Comparison of ENCODE assay signal across 21 cellular contexts in the genomic region with DNA sequence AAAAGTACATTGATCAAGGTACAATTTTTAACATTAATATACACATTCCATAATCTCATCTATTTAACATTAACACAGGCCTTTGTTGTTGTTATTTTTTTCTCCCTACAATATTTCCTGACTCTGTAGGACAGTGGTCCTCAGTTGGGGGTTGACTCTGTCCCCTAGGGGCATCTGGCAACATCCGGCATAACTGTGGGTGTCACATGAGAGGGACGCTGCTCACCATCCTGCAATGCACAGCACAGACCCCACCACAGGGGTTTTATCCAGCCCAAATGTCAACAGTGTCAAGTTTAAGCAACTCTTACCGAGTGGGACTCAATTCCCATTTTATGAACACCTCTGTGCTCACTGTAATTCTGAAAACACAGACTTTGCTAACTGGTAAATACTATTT. TPM values are rescaled to one million over a fixed set of nuclear protein-coding genes. Genes with fewer than 3 reads are reported as not detected.
DNase-seq lines count a peak whose midpoint lies in the region; ATAC-seq and TF ChIP-seq lines count a peak whose summit lies in the region.
"Had no signal": no experiment of that assay in that cellular context is flagged by ENCODE, and none has a peak within 500 bp of the region (broad histone marks: within the 10 kb centered on the region; RNA-seq: fewer than 3 reads in every experiment).

No MANE protein-coding gene starts in this region.

- H3K56ac ChIP-seq in IMR-90 (ENCODE audit: extremely low read depth, insufficient read depth, low read length), result no peak overlapping the region

- H3K4me3 ChIP-seq in IMR-90 (ENCODE audit: insufficient read depth, low read depth, low read length) (no peak overlapping the region), upper lobe of left lung (no peak overlapping the region)
- H3K4me3 ChIP-seq: A549, SJSA1 had no signal

- no peak overlapping the region for H3K18ac ChIP-seq in IMR-90 (ENCODE audit: low read depth, low read length)

- ATAC-seq in activated naive CD8-positive, alpha-beta T cell treated with anti-CD3 and anti-CD28 coated beads, Interleukin-2, amount 10 ng/mL, durations not matched to agents 7 days and 5 days (ENCODE audit: low read depth), result no peak
- ATAC-seq in activated naive CD8-positive, alpha-beta T cell treated with anti-CD3 and anti-CD28 coated beads, Interleukin-2, amount 50 U/mL, for 24 hours, result no peak
- no peak for ATAC-seq in IMR-90 (ENCODE audit: low read depth)
- ATAC-seq in GM21515 (IDR thresholded peaks at IDR 0.05; ENCODE audit: unreplicated experiment), result no peak
- ATAC-seq in upper lobe of left lung (ENCODE audit: low FRiP score in 2 of 2), result no peak
- ATAC-seq: A549, PC-3 had no signal

- no peaks in the 10 kb centered on the region for H3K9me3 Mint-ChIP-seq in activated naive CD8-positive, alpha-beta T cell treated with anti-CD3 and anti-CD28 coated beads, Interleukin-2, amount 10 ng/mL, durations not matched to agents 7 days and 5 days
- H3K9me3 Mint-ChIP-seq in activated naive CD8-positive, alpha-beta T cell treated with anti-CD3 and anti-CD28 coated beads, Interleukin-2, amount 50 U/mL, for 24 hours, result no peaks in the 10 kb centered on the region
- H3K9me3 Mint-ChIP-seq in chondrocyte (ENCODE audit: low read depth) (no peaks in the 10 kb centered on the region), osteocyte (ENCODE audit: unreplicated experiment) (no peaks in the 10 kb centered on the region)

- H3K9ac ChIP-seq in IMR-90 (ENCODE audit: low read depth, low read length), result no peak overlapping the region

- no peak overlapping the region for H3K4me2 ChIP-seq in IMR-90 (ENCODE audit: low read depth, low read length)
- H3K4me2 ChIP-seq: A549 had no signal

- no peak overlapping the region for H4K5ac ChIP-seq in IMR-90 (ENCODE audit: low read depth, low read length)

- TF ChIP-seq CTCF in IMR-90 (conservative IDR thresholded peaks at IDR 0.05; ENCODE audit: low read depth, low read length), result no peak
- TF ChIP-seq CTCF in chondrocyte (IDR thresholded peaks at IDR 0.05), result no peak
- no peak for TF ChIP-seq CTCF in osteocyte (IDR thresholded peaks at IDR 0.05)
- TF ChIP-seq CTCF in upper lobe of left lung (IDR thresholded peaks at IDR 0.05), result no peak

- no peak overlapping the region for H4K91ac ChIP-seq in IMR-90 (ENCODE audit: insufficient read depth, low read depth, low read length)

- POLR2A ChIA-PET in activated naive CD8-positive, alpha-beta T cell treated with anti-CD3 and anti-CD28 coated beads, Interleukin-2, amount 10 ng/mL, durations not matched to agents 7 days and 5 days (lab: Charles Lee), result no interaction called here
- POLR2A ChIA-PET in IMR-90 (lab: Charles Lee; ENCODE audit: unreplicated experiment), result no interaction called here

- H3K9me1 ChIP-seq in IMR-90 (ENCODE audit: insufficient read depth, low read length), result peaks cover 10% of the 10 kb centered on the region; the same call in 1 of the 2 replicates

- H3K27me3 ChIP-seq in IMR-90 (ENCODE audit: control insufficient read depth, insufficient read depth, low read length) (no peaks in the 10 kb centered on the region), upper lobe of left lung (no peaks in the 10 kb centered on the region)
- H3K27me3 ChIP-seq: SJSA1 had no signal

- no peak overlapping the region for H3K4me3 Mint-ChIP-seq in activated naive CD8-positive, alpha-beta T cell treated with anti-CD3 and anti-CD28 coated beads, Interleukin-2, amount 10 ng/mL, durations not matched to agents 7 days and 5 days
- no peak overlapping the region for H3K4me3 Mint-ChIP-seq in activated naive CD8-positive, alpha-beta T cell treated with anti-CD3 and anti-CD28 coated beads, Interleukin-2, amount 50 U/mL, for 24 hours
- H3K4me3 Mint-ChIP-seq in chondrocyte (ENCODE audit: unreplicated experiment) (no peak overlapping the region), osteocyte (ENCODE audit: unreplicated experiment) (no peak overlapping the region)

- in situ Hi-C loops in IMR-90 (cut with MboI; ENCODE audit: low sequenced_read_pairs), result no loop called here

- peak overlapping the region; percentile 43 for H3K27ac Mint-ChIP-seq in activated naive CD8-positive, alpha-beta T cell treated with anti-CD3 and anti-CD28 coated beads, Interleukin-2, amount 10 ng/mL, durations not matched to agents 7 days and 5 days
- H3K27ac Mint-ChIP-seq in activated naive CD8-positive, alpha-beta T cell treated with anti-CD3 and anti-CD28 coated beads, Interleukin-2, amount 50 U/mL, for 24 hours, result no peak overlapping the region
- peak overlapping the region; percentile 45 for H3K27ac Mint-ChIP-seq in chondrocyte (ENCODE audit: unreplicated experiment)
- H3K27ac Mint-ChIP-seq in osteocyte (ENCODE audit: unreplicated experiment), result peak overlapping the region; percentile 57

- dilution Hi-C loops in IMR-90 (cut with HindIII; ENCODE audit: low sequenced_read_pairs, unreplicated experiment), result no loop called here

- peaks cover 28% of the 10 kb centered on the region for H3K4me1 Mint-ChIP-seq in activated naive CD8-positive, alpha-beta T cell treated with anti-CD3 and anti-CD28 coated beads, Interleukin-2, amount 10 ng/mL, durations not matched to agents 7 days and 5 days
- H3K4me1 Mint-ChIP-seq in activated naive CD8-positive, alpha-beta T cell treated with anti-CD3 and anti-CD28 coated beads, Interleukin-2, amount 50 U/mL, for 24 hours, result peaks cover 25% of the 10 kb centered on the region
- peaks cover 35% of the 10 kb centered on the region for H3K4me1 Mint-ChIP-seq in chondrocyte (ENCODE audit: low read depth)
- peaks cover 33% of the 10 kb centered on the region for H3K4me1 Mint-ChIP-seq in osteocyte (ENCODE audit: unreplicated experiment)

- peaks cover 30% of the 10 kb centered on the region for H3K36me3 Mint-ChIP-seq in activated naive CD8-positive, alpha-beta T cell treated with anti-CD3 and anti-CD28 coated beads, Interleukin-2, amount 10 ng/mL, durations not matched to agents 7 days and 5 days
- H3K36me3 Mint-ChIP-seq in activated naive CD8-positive, alpha-beta T cell treated with anti-CD3 and anti-CD28 coated beads, Interleukin-2, amount 50 U/mL, for 24 hours (ENCODE audit: low read depth), result peaks cover 40% of the 10 kb centered on the region
- H3K36me3 Mint-ChIP-seq in chondrocyte (ENCODE audit: low read depth), result peaks cover 27% of the 10 kb centered on the region
- peaks cover 27% of the 10 kb centered on the region for H3K36me3 Mint-ChIP-seq in osteocyte (ENCODE audit: unreplicated experiment)

- H2BK120ac ChIP-seq in IMR-90 (ENCODE audit: low read depth, low read length), result no peak overlapping the region

- TF ChIP-seq RAD21 in IMR-90 (IDR thresholded peaks at IDR 0.05; ENCODE audit: low read length), result no peak

- H2AK9ac ChIP-seq in IMR-90 (replicated peaks; ENCODE audit: low read depth, low read length, poor library complexity), result no peak overlapping the region

- DNase-seq in activated naive CD8-positive, alpha-beta T cell treated with anti-CD3 and anti-CD28 coated beads, Interleukin-2, amount 10 ng/mL, durations not matched to agents 7 days and 5 days, result no peak
- no peak for DNase-seq in activated naive CD8-positive, alpha-beta T cell treated with anti-CD3 and anti-CD28 coated beads, Interleukin-2, amount 50 U/mL, for 24 hours
- DNase-seq in IMR-90 (no peak), chondrocyte (ENCODE audit: low spot score) (no peak), osteocyte (ENCODE audit: extremely low spot score, unreplicated experiment) (no peak), HuH-7.5 (ENCODE audit: low spot score) (no peak), upper lobe of left lung (no peak)
- DNase-seq: DMS 273 treated with DMSO at 0.1 percent for 48 hours, GF-D8, GOT3, NCI-H1436, NCI-H2081, NCI-H510A, NCI-H774, PC-3 had no signal

- 100% methylated on average over 1 of the region's 3 CpGs; no CpG with 5 or more reads in 1 of the 2 experiments for WGBS in IMR-90 (ENCODE audit: extremely low coverage in 2 of 2, insufficient read length in 1 of 2), 2 experiments
- WGBS in upper lobe of left lung, 2 donors, result 83 to 87% methylated on average over 3 of the region's 3 CpGs

- H3K36me3 ChIP-seq in IMR-90 (ENCODE audit: control insufficient read depth, insufficient read depth, low read length) (peaks cover 14% of the 10 kb centered on the region), upper lobe of left lung (peaks cover 14 to 64% (median 31%) of the 10 kb centered on the region in 4 donors)

- BruUV-seq in IMR-90 (replicated peaks; lab: Mats Ljungman, UMichigan), result TSS peak; percentile 73

- H3K9me3 ChIP-seq in IMR-90 (ENCODE audit: control insufficient read depth, insufficient read depth, low read length), result no peaks in the 10 kb centered on the region
- no peaks in the 10 kb centered on the region for H3K9me3 ChIP-seq in upper lobe of left lung
- H3K9me3 ChIP-seq: A549, SJSA1 had no signal

- no peak overlapping the region for H3K14ac ChIP-seq in IMR-90 (replicated peaks; ENCODE audit: low read depth, low read length)

- CTCF ChIA-PET in IMR-90 (lab: Yijun Ruan, JAX), result no interaction called here

- TF ChIP-seq EP300 in upper lobe of left lung (IDR thresholded peaks at IDR 0.05), result no peak

- no peak overlapping the region for H2AK5ac ChIP-seq in IMR-90 (ENCODE audit: low read depth, low read length)

- H4K20me1 ChIP-seq in IMR-90 (ENCODE audit: insufficient read depth, low read length), result peaks cover 14% of the 10 kb centered on the region; the same call in 1 of the 2 replicates

- H3K4me1 ChIP-seq in IMR-90 (ENCODE audit: control insufficient read depth, insufficient read depth, low read length) (no peaks in the 10 kb centered on the region), upper lobe of left lung (peaks cover 11 to 25% (median 16%) of the 10 kb centered on the region in 4 donors)
- H3K4me1 ChIP-seq: A549, SJSA1 had no signal

- H3K79me1 ChIP-seq in IMR-90 (ENCODE audit: low read depth in 1 of 2, low read length in 2 of 2), result peaks cover 9 to 22% of the 10 kb centered on the region in 2 experiments

- no peak overlapping the region for H2BK5ac ChIP-seq in IMR-90 (ENCODE audit: low read depth, low read length, poor library complexity, severe bottlenecking)

- no peak overlapping the region for H3K23ac ChIP-seq in IMR-90 (ENCODE audit: low read depth, low read length)

- no peak overlapping the region for H2BK15ac ChIP-seq in IMR-90 (ENCODE audit: low read depth, low read length)

- H3K27ac ChIP-seq in IMR-90 (ENCODE audit: insufficient read depth, low read length) (no peak overlapping the region), upper lobe of left lung (no peak overlapping the region)
- H3K27ac ChIP-seq: A549, C4-2B, SJSA1 had no signal

- intact Hi-C loops in IMR-90 (cut with micrococcal nuclease), result no loop called here

- H4K8ac ChIP-seq in IMR-90 (ENCODE audit: low read depth in 2 of 2, low read length in 2 of 2), result no peak overlapping the region

- H2AFZ ChIP-seq in IMR-90 (replicated peaks; ENCODE audit: low read length, poor library complexity), result no peak overlapping the region

- TF ChIP-seq POLR2A in IMR-90 (IDR thresholded peaks at IDR 0.05; ENCODE audit: low read depth, low read length), result no peak
- no peak for TF ChIP-seq POLR2A in upper lobe of left lung (IDR thresholded peaks at IDR 0.05)

- no peak overlapping the region for H3K4ac ChIP-seq in IMR-90 (ENCODE audit: low read depth, low read length)

- H3K27me3 Mint-ChIP-seq in activated naive CD8-positive, alpha-beta T cell treated with anti-CD3 and anti-CD28 coated beads, Interleukin-2, amount 10 ng/mL, durations not matched to agents 7 days and 5 days, result no peaks in the 10 kb centered on the region
- H3K27me3 Mint-ChIP-seq in activated naive CD8-positive, alpha-beta T cell treated with anti-CD3 and anti-CD28 coated beads, Interleukin-2, amount 50 U/mL, for 24 hours, result no peaks in the 10 kb centered on the region
- H3K27me3 Mint-ChIP-seq in chondrocyte (ENCODE audit: low read depth) (no peaks in the 10 kb centered on the region), osteocyte (ENCODE audit: unreplicated experiment) (no peaks in the 10 kb centered on the region)

- H2BK20ac ChIP-seq in IMR-90 (ENCODE audit: low read depth, low read length), result no peak overlapping the region

RNA-seq across cellular contexts. Expression of a gene that starts 8.8 kb away (rescaled TPM):
- 10 to 100 TPM; 53.8 to 57.6 TPM for total RNA-seq in activated naive CD8-positive, alpha-beta T cell treated with anti-CD3 and anti-CD28 coated beads, Interleukin-2, amount 10 ng/mL, durations not matched to agents 7 days and 5 days
- total RNA-seq in IMR-90 (2012; rRNA removed) (27.4 and 45.8 TPM in 2 replicates), chondrocyte (39.0 to 45.7 TPM (median 40.6 TPM) in 3 replicates), osteocyte (26.0 and 31.7 TPM in 2 replicates), upper lobe of left lung (100 to 1,000 TPM in 1 of 6 donors, 10 to 100 TPM in 5; 35.6 to 100 (median 79.1) TPM)
- 23.9 and 27.3 TPM in 2 replicates for polyA plus RNA-seq in IMR-90 (2012; rRNA removed)
- 4.1 and 6.3 TPM in 2 replicates for polyA plus RNA-seq in IMR-90 (2012; cell fraction: cytosol; rRNA removed)
- 13.7 and 128 TPM in 2 replicates for polyA plus RNA-seq in IMR-90 (2012; cell fraction: nucleus; rRNA removed; ENCODE audit: low replicate concordance)

RNA-seq across cellular contexts. Expression of a gene that starts 14.5 kb away (rescaled TPM):
- not detected for total RNA-seq in activated naive CD8-positive, alpha-beta T cell treated with anti-CD3 and anti-CD28 coated beads, Interleukin-2, amount 10 ng/mL, durations not matched to agents 7 days and 5 days
- total RNA-seq in IMR-90 (2012; rRNA removed) (not detected in 2 replicates), chondrocyte (not detected in 3 replicates), osteocyte (not detected in 2 replicates), upper lobe of left lung (not detected)
- polyA plus RNA-seq in IMR-90 (2012; rRNA removed), result not detected in 2 replicates
- polyA plus RNA-seq in IMR-90 (2012; cell fraction: cytosol; rRNA removed), result not detected in 2 replicates
- polyA plus RNA-seq in IMR-90 (2012; cell fraction: nucleus; rRNA removed; ENCODE audit: low replicate concordance), result not detected in 2 replicates
- total RNA-seq: Daoy, LHCN-M2, PC-3, SJSA1 had no signal
- polyA plus RNA-seq: A549 had no signal

RNA-seq across cellular contexts. Expression of a gene that starts 16.1 kb away (rescaled TPM):
- total RNA-seq in activated naive CD8-positive, alpha-beta T cell treated with anti-CD3 and anti-CD28 coated beads, Interleukin-2, amount 10 ng/mL, durations not matched to agents 7 days and 5 days, result 10 to 100 TPM; 30.4 to 34.4 TPM
- total RNA-seq in IMR-90 (2012; rRNA removed), result 12.7 and 16.4 TPM in 2 replicates
- 14.0 and 14.5 TPM in 2 replicates for polyA plus RNA-seq in IMR-90 (2012; rRNA removed)
- 9.0 and 12.3 TPM in 2 replicates for polyA plus RNA-seq in IMR-90 (2012; cell fraction: cytosol; rRNA removed)
- 26.3 and 32.3 TPM in 2 replicates for polyA plus RNA-seq in IMR-90 (2012; cell fraction: nucleus; rRNA removed; ENCODE audit: low replicate concordance)
- 10.9 to 15.5 TPM (median 12.4 TPM) in 3 replicates for total RNA-seq in chondrocyte
- total RNA-seq in osteocyte, result 13.6 and 15.3 TPM in 2 replicates
- total RNA-seq in upper lobe of left lung, result 10 to 100 TPM; 18.1 to 31.4 (median 19.9) TPM

RNA-seq across cellular contexts. Expression of a gene that starts 51.9 kb away (rescaled TPM):
- 10 to 100 TPM; 58.6 to 61.1 TPM for total RNA-seq in activated naive CD8-positive, alpha-beta T cell treated with anti-CD3 and anti-CD28 coated beads, Interleukin-2, amount 10 ng/mL, durations not matched to agents 7 days and 5 days
- total RNA-seq in IMR-90 (2012; rRNA removed), result 46.2 and 71.7 TPM in 2 replicates
- polyA plus RNA-seq in IMR-90 (2012; rRNA removed), result 43.6 and 48.6 TPM in 2 replicates
- 5.5 and 7.8 TPM in 2 replicates for polyA plus RNA-seq in IMR-90 (2012; cell fraction: cytosol; rRNA removed)
- 22.2 and 87.5 TPM in 2 replicates for polyA plus RNA-seq in IMR-90 (2012; cell fraction: nucleus; rRNA removed; ENCODE audit: low replicate concordance)
- total RNA-seq in chondrocyte, result 48.5 to 57.8 TPM (median 54.8 TPM) in 3 replicates
- total RNA-seq in osteocyte, result 47.7 and 53.7 TPM in 2 replicates
- total RNA-seq in upper lobe of left lung, result 10 to 100 TPM; 22.0 to 41.9 (median 33.3) TPM
